In the genomic region with DNA sequence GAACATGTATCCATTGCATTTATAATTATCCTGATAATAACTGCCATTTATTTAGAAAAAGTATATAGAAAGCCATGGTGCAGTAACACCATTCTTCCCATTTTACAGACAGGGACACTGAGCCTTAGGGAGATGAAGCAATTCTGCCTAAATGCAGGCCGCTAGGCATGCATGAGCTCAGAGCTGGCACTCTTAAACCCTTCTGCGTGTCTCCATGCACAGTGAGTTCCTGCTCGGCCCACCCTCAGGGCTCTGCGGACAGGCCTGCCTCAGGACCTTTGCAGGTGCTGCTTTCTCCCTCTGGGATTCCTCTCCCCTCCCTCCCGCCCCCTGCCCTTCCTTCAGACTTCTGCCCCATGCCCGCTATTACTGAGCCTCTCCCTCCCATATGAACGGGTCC, we compare ENCODE assay signal across 19 cellular contexts. TPM values are rescaled to one million over a fixed set of nuclear protein-coding genes. Genes with fewer than 3 reads are reported as not detected.
DNase-seq lines count a peak whose midpoint lies in the region; ATAC-seq and TF ChIP-seq lines count a peak whose summit lies in the region.
"Had no signal": no experiment of that assay in that cellular context is flagged by ENCODE, and none has a peak within 500 bp of the region (broad histone marks: within the 10 kb centered on the region; RNA-seq: fewer than 3 reads in every experiment).

No MANE protein-coding gene starts in this region.

- H3K36me3 Mint-ChIP-seq in T-helper 2 cell treated with Interferon-gamma antibody and Interleukin-4, amounts not matched to agents 5 μg/mL and 100 μg/mL, for 36 hours (ENCODE audit: low read depth), result no peaks in the 10 kb centered on the region
- no peaks in the 10 kb centered on the region for H3K36me3 Mint-ChIP-seq in stimulated activated naive B cell treated with anti-CD40 and anti-IgM and Interleukin-4, amounts not matched to agents 10 μg/mL and 1 μg/mL and 100 μg/mL, for 72 hours

- no peak for TF ChIP-seq POLR2A in gastroesophageal sphincter (IDR thresholded peaks at IDR 0.05)

- H3K36me3 ChIP-seq in HEK293 (ENCODE audit: control insufficient read depth in 2 of 2, insufficient read depth in 1 of 2, low read length in 2 of 2) (no peaks in the 10 kb centered on the region), gastroesophageal sphincter (no peaks in the 10 kb centered on the region)

- POLR2A ChIA-PET in HEK293 (lab: Yijun Ruan, JAX), result interaction anchor here (0.6 kb wide), 1 partner anchor 244 kb away, joined by 3 read pairs; no protein-coding TSS in a partner anchor

- H3K27me3 ChIP-seq in gastroesophageal sphincter, result no peaks in the 10 kb centered on the region

- H3K27ac ChIP-seq in HEK293 (ENCODE audit: extremely low read depth, low read depth, low read length), result no peak overlapping the region
- H3K27ac ChIP-seq in gastroesophageal sphincter, result peak overlapping the region in 3 of 4 donors; percentile 12 to 52 (median 21)
- peak overlapping the region in 1 of 2 donors; percentile 30 for H3K27ac ChIP-seq in coronary artery

- peak overlapping the region; percentile 24 for H3K4me3 Mint-ChIP-seq in T-helper 2 cell treated with Interferon-gamma antibody and Interleukin-4, amounts not matched to agents 5 μg/mL and 100 μg/mL, for 36 hours
- H3K4me3 Mint-ChIP-seq in stimulated activated naive B cell treated with anti-CD40 and anti-IgM and Interleukin-4, amounts not matched to agents 10 μg/mL and 1 μg/mL and 100 μg/mL, for 72 hours, result peak overlapping the region in 1 of 2 donors; percentile 37

- H3K27ac Mint-ChIP-seq in T-helper 2 cell treated with Interferon-gamma antibody and Interleukin-4, amounts not matched to agents 5 μg/mL and 100 μg/mL, for 36 hours, result no peak overlapping the region
- peak overlapping the region; percentile 39 for H3K27ac Mint-ChIP-seq in stimulated activated naive B cell treated with anti-CD40 and anti-IgM and Interleukin-4, amounts not matched to agents 10 μg/mL and 1 μg/mL and 100 μg/mL, for 72 hours

- WGBS in gastroesophageal sphincter (ENCODE audit: low coverage in 1 of 2), 2 donors, result 86 to 94% methylated on average over 3 to 6 of the region's 7 CpGs

- H3K9me3 ChIP-seq in HEK293 (ENCODE audit: control insufficient read depth, insufficient read depth, low read depth, low read length) (no peaks in the 10 kb centered on the region), gastroesophageal sphincter (no peaks in the 10 kb centered on the region)

- H3K4me1 Mint-ChIP-seq in T-helper 2 cell treated with Interferon-gamma antibody and Interleukin-4, amounts not matched to agents 5 μg/mL and 100 μg/mL, for 36 hours (ENCODE audit: low read depth), result peaks cover 22% of the 10 kb centered on the region
- peaks cover 29 to 58% of the 10 kb centered on the region in 2 donors for H3K4me1 Mint-ChIP-seq in stimulated activated naive B cell treated with anti-CD40 and anti-IgM and Interleukin-4, amounts not matched to agents 10 μg/mL and 1 μg/mL and 100 μg/mL, for 72 hours

- no peak overlapping the region for H3K4me3 ChIP-seq in HEK293 (ENCODE audit: low read depth, low read length)
- H3K4me3 ChIP-seq in gastroesophageal sphincter, result no peak overlapping the region
- no peak overlapping the region for H3K4me3 ChIP-seq in coronary artery

- DNase-seq in T-helper 2 cell treated with Interferon-gamma antibody and Interleukin-4, amounts not matched to agents 5 μg/mL and 100 μg/mL, for 36 hours (ENCODE audit: low spot score), result no peak
- DNase-seq in T-helper 2 cell (no peak), coronary artery (ENCODE audit: low spot score) (no peak), left lobe of liver (ENCODE audit: low spot score) (no peak)
- DNase-seq in stimulated activated naive B cell treated with anti-CD40 and anti-IgM and Interleukin-4, amounts not matched to agents 10 μg/mL and 1 μg/mL and 100 μg/mL, for 72 hours, result no peak
- DNase-seq in stimulated activated CD4-positive, alpha-beta T cell treated with anti-CD3 and anti-CD28 coated beads, Interleukin-4, amount 100 ng/mL, for 4 hours, result no peak
- DNase-seq: 8988T, AML-193, Kasumi-1, NCI-H1694, NCI-H2081, NCI-H2171, NCI-H345, NCI-H524, NCI-H774, PC-3, SHP77 had no signal

- H3K4me1 ChIP-seq in HEK293 (ENCODE audit: control insufficient read depth, insufficient read depth, low read length) (peaks cover 2% of the 10 kb centered on the region; the same call in 1 of the 2 replicates), gastroesophageal sphincter (peaks cover 5 to 34% (median 15%) of the 10 kb centered on the region in 3 donors)

- H3K27me3 Mint-ChIP-seq in T-helper 2 cell treated with Interferon-gamma antibody and Interleukin-4, amounts not matched to agents 5 μg/mL and 100 μg/mL, for 36 hours (ENCODE audit: low read depth), result peaks cover 12% of the 10 kb centered on the region
- H3K27me3 Mint-ChIP-seq in stimulated activated naive B cell treated with anti-CD40 and anti-IgM and Interleukin-4, amounts not matched to agents 10 μg/mL and 1 μg/mL and 100 μg/mL, for 72 hours, result no peaks in the 10 kb centered on the region

- TF ChIP-seq EP300 in gastroesophageal sphincter (IDR thresholded peaks at IDR 0.05), result no peak

- TF ChIP-seq CTCF in HEK293 (tag by site-specific recombination; IDR thresholded peaks at IDR 0.05) (no peak), gastroesophageal sphincter (IDR thresholded peaks at IDR 0.05) (no peak), coronary artery (IDR thresholded peaks at IDR 0.05) (no peak)

- ATAC-seq in gastroesophageal sphincter, result no peak
- ATAC-seq in stimulated activated naive B cell treated with anti-CD40 and anti-IgM and Interleukin-4, amounts not matched to agents 10 μg/mL and 1 μg/mL and 100 μg/mL, for 72 hours (replicated peaks), result no peak
- no peak for ATAC-seq in left lobe of liver
- ATAC-seq: PC-3 had no signal

- no peaks in the 10 kb centered on the region for H3K9me3 Mint-ChIP-seq in T-helper 2 cell treated with Interferon-gamma antibody and Interleukin-4, amounts not matched to agents 5 μg/mL and 100 μg/mL, for 36 hours
- H3K9me3 Mint-ChIP-seq in stimulated activated naive B cell treated with anti-CD40 and anti-IgM and Interleukin-4, amounts not matched to agents 10 μg/mL and 1 μg/mL and 100 μg/mL, for 72 hours, result no peaks in the 10 kb centered on the region

- CTCF ChIA-PET in HEK293 (lab: Yijun Ruan, JAX), result interaction anchor here (0.6 to 9.8 kb wide), 5 partner anchors 95 to 416 kb away, joined by 3 to 208 read pairs (median 47); no protein-coding TSS in a partner anchor

TF ChIP-seq in HEK293, 187 proteins besides CTCF, POLR2A, EP300 and RAD21:
- TF ChIP-seq, protein P1, sequence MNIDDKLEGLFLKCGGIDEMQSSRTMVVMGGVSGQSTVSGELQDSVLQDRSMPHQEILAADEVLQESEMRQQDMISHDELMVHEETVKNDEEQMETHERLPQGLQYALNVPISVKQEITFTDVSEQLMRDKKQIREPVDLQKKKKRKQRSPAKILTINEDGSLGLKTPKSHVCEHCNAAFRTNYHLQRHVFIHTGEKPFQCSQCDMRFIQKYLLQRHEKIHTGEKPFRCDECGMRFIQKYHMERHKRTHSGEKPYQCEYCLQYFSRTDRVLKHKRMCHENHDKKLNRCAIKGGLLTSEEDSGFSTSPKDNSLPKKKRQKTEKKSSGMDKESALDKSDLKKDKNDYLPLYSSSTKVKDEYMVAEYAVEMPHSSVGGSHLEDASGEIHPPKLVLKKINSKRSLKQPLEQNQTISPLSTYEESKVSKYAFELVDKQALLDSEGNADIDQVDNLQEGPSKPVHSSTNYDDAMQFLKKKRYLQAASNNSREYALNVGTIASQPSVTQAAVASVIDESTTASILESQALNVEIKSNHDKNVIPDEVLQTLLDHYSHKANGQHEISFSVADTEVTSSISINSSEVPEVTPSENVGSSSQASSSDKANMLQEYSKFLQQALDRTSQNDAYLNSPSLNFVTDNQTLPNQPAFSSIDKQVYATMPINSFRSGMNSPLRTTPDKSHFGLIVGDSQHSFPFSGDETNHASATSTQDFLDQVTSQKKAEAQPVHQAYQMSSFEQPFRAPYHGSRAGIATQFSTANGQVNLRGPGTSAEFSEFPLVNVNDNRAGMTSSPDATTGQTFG (tag by site-specific recombination; IDR thresholded peaks at IDR 0.05; ENCODE audit: borderline replicate concordance), result no peak
- peak; percentile 65 for TF ChIP-seq ZNF623 (tag by site-specific recombination; IDR thresholded peaks at IDR 0.05)

RNA-seq across cellular contexts. Expression of gene WSB1, which starts 54.3 kb away (rescaled TPM):
- total RNA-seq in gastroesophageal sphincter (100 to 1,000 TPM in 2 of 4 donors, 10 to 100 TPM in 2; 74.2 to 200 (median 133) TPM), left lobe of liver (37.5 TPM)
